ENCODE assay signal across 19 cellular contexts in the genomic region with DNA sequence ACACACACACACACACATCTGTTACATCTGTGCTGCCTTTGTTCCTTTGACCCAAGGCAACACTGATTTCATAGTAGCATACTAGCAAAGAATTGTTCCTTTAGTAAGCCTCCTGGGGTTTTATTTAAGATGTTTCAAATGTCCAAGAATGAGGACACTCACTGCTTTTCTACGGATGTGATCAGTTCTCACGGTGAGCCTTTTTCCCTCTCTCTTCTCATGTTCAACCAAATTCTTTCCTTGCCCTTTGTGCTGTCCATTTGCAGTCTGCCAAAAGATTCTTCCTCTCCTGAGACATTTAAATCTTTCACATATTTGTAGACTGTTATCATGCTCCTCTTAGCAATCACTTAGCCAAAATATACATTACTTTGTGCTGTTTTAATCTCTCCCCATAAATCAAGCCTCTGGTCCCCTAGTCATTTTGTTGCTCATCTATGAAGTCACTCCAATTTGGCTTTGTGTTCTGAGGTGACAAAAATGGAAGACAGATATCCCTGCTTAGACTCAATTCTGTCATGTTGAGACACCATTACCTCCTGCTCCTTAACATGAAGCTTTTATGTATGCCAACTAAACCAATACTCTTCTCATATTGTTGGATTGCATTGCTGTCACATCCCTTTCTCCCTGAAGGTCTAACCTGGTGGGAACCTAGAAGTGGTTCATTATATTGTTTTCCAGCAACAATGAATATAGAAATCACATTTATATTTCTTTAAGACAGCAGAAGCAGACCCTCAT.
DNase-seq lines count a peak whose midpoint lies in the region; ATAC-seq and TF ChIP-seq lines count a peak whose summit lies in the region.
"Had no signal": no experiment of that assay in that cellular context is flagged by ENCODE, and none has a peak within 500 bp of the region (broad histone marks: within the 10 kb centered on the region; RNA-seq: fewer than 3 reads in every experiment).

No MANE protein-coding gene starts in this region.

- H3K27ac Mint-ChIP-seq in HFFc6 (peak overlapping the region; percentile 80; the same call in 1 of the 2 replicates), chondrocyte (ENCODE audit: unreplicated experiment) (peak overlapping the region; percentile 89), mesothelial cell of epicardium (peak overlapping the region; percentile 71)
- no peak overlapping the region for H3K27ac Mint-ChIP-seq in activated CD4-positive, alpha-beta memory T cell treated with anti-CD3 and anti-CD28 coated beads, Interleukin-2, amount 10 ng/mL, durations not matched to agents 7 days and 5 days
- H3K27ac Mint-ChIP-seq: activated naive CD4-positive, alpha-beta T cell treated with anti-CD3 and anti-CD28 coated beads, Interleukin-2, amount 50 U/mL, for 24 hours; B cell; T-cell had no signal

- H3K27ac ChIP-seq in AG04450 (ENCODE audit: low read depth, low read length), result no peak overlapping the region
- H3K27ac ChIP-seq: epithelial cell of prostate had no signal

- H3K4me3 Mint-ChIP-seq in HFFc6 (peak overlapping the region; percentile 5; the same call in 1 of the 2 replicates), chondrocyte (ENCODE audit: unreplicated experiment) (no peak overlapping the region), mesothelial cell of epicardium (no peak overlapping the region)
- H3K4me3 Mint-ChIP-seq in activated CD4-positive, alpha-beta memory T cell treated with anti-CD3 and anti-CD28 coated beads, Interleukin-2, amount 10 ng/mL, durations not matched to agents 7 days and 5 days, result no peak overlapping the region
- H3K4me3 Mint-ChIP-seq: activated naive CD4-positive, alpha-beta T cell treated with anti-CD3 and anti-CD28 coated beads, Interleukin-2, amount 50 U/mL, for 24 hours; B cell; T-cell had no signal

- H3K9me3 ChIP-seq in AG04450 (ENCODE audit: control insufficient read depth, insufficient read depth, low read length), result no peaks in the 10 kb centered on the region

- no peaks in the 10 kb centered on the region for H3K36me3 Mint-ChIP-seq in HFFc6 (ENCODE audit: low read depth)
- H3K36me3 Mint-ChIP-seq in chondrocyte (ENCODE audit: low read depth), result peaks cover 2% of the 10 kb centered on the region
- H3K36me3 Mint-ChIP-seq in mesothelial cell of epicardium, result no peaks in the 10 kb centered on the region
- H3K36me3 Mint-ChIP-seq in activated CD4-positive, alpha-beta memory T cell treated with anti-CD3 and anti-CD28 coated beads, Interleukin-2, amount 10 ng/mL, durations not matched to agents 7 days and 5 days (ENCODE audit: low read depth), result no peaks in the 10 kb centered on the region
- H3K36me3 Mint-ChIP-seq: activated naive CD4-positive, alpha-beta T cell treated with anti-CD3 and anti-CD28 coated beads, Interleukin-2, amount 50 U/mL, for 24 hours; T-cell had no signal

- no peak for TF ChIP-seq CTCF in AG04450 (IDR thresholded peaks at IDR 0.05; ENCODE audit: low read depth, low read length)
- no peak for TF ChIP-seq CTCF in HFFc6 (IDR thresholded peaks at IDR 0.05)
- no peak for TF ChIP-seq CTCF in chondrocyte (IDR thresholded peaks at IDR 0.05)
- no peak for TF ChIP-seq CTCF in mesothelial cell of epicardium (IDR thresholded peaks at IDR 0.05; ENCODE audit: unreplicated experiment)

- no peak overlapping the region for H3K4me3 ChIP-seq in AG04450 (ENCODE audit: low read depth, low read length)

- POLR2A ChIA-PET in AG04450 (lab: Yijun Ruan, JAX), result no interaction called here
- POLR2A ChIA-PET in activated CD4-positive, alpha-beta memory T cell treated with anti-CD3 and anti-CD28 coated beads, Interleukin-2, amount 10 ng/mL, durations not matched to agents 7 days and 5 days (lab: Charles Lee), result no interaction called here

- CTCF ChIA-PET in AG04450 (lab: Charles Lee), result interaction anchor here (0.6 kb wide), 1 partner anchor 487 kb away, joined by 3 read pairs; no protein-coding TSS in a partner anchor
- CTCF ChIA-PET in activated CD4-positive, alpha-beta memory T cell treated with anti-CD3 and anti-CD28 coated beads, Interleukin-2, amount 10 ng/mL, durations not matched to agents 7 days and 5 days (lab: Charles Lee), result no interaction called here

- intact Hi-C loops in left colon (cut with DNase I, micrococcal nuclease), result no loop called here

- no peaks in the 10 kb centered on the region for H3K27me3 ChIP-seq in AG04450 (ENCODE audit: control insufficient read depth, insufficient read depth, low read length)

- H3K27me3 Mint-ChIP-seq in HFFc6 (ENCODE audit: insufficient read depth) (no peaks in the 10 kb centered on the region), chondrocyte (ENCODE audit: low read depth) (no peaks in the 10 kb centered on the region), mesothelial cell of epicardium (ENCODE audit: low read depth) (no peaks in the 10 kb centered on the region)
- H3K27me3 Mint-ChIP-seq in activated CD4-positive, alpha-beta memory T cell treated with anti-CD3 and anti-CD28 coated beads, Interleukin-2, amount 10 ng/mL, durations not matched to agents 7 days and 5 days, result no peaks in the 10 kb centered on the region
- H3K27me3 Mint-ChIP-seq: activated naive CD4-positive, alpha-beta T cell treated with anti-CD3 and anti-CD28 coated beads, Interleukin-2, amount 50 U/mL, for 24 hours; B cell; T-cell had no signal

- no peaks in the 10 kb centered on the region; the same call in 1 of the 2 replicates for H3K9me3 Mint-ChIP-seq in HFFc6
- H3K9me3 Mint-ChIP-seq in chondrocyte (ENCODE audit: low read depth), result no peaks in the 10 kb centered on the region
- no peaks in the 10 kb centered on the region for H3K9me3 Mint-ChIP-seq in mesothelial cell of epicardium
- H3K9me3 Mint-ChIP-seq in activated CD4-positive, alpha-beta memory T cell treated with anti-CD3 and anti-CD28 coated beads, Interleukin-2, amount 10 ng/mL, durations not matched to agents 7 days and 5 days, result no peaks in the 10 kb centered on the region
- H3K9me3 Mint-ChIP-seq: activated naive CD4-positive, alpha-beta T cell treated with anti-CD3 and anti-CD28 coated beads, Interleukin-2, amount 50 U/mL, for 24 hours had no signal

- peaks cover 27% of the 10 kb centered on the region; the same call in 1 of the 2 replicates for H3K4me1 Mint-ChIP-seq in HFFc6 (ENCODE audit: low read depth)
- peaks cover 53% of the 10 kb centered on the region for H3K4me1 Mint-ChIP-seq in chondrocyte (ENCODE audit: low read depth)
- peaks cover 28% of the 10 kb centered on the region for H3K4me1 Mint-ChIP-seq in mesothelial cell of epicardium
- no peaks in the 10 kb centered on the region for H3K4me1 Mint-ChIP-seq in activated CD4-positive, alpha-beta memory T cell treated with anti-CD3 and anti-CD28 coated beads, Interleukin-2, amount 10 ng/mL, durations not matched to agents 7 days and 5 days
- H3K4me1 Mint-ChIP-seq: activated naive CD4-positive, alpha-beta T cell treated with anti-CD3 and anti-CD28 coated beads, Interleukin-2, amount 50 U/mL, for 24 hours; B cell; T-cell had no signal

- DNase-seq in AG04450 (ENCODE audit: low read depth, low spot score), result peak; percentile 66
- peak; percentile 85 for DNase-seq in HFFc6
- no peak for DNase-seq in chondrocyte (ENCODE audit: low spot score)
- no peak for DNase-seq in mesothelial cell of epicardium (ENCODE audit: low spot score in 2 of 2, unreplicated experiment in 2 of 2)
- no peak for DNase-seq in activated CD4-positive, alpha-beta memory T cell treated with anti-CD3 and anti-CD28 coated beads, Interleukin-2, amount 10 ng/mL, durations not matched to agents 7 days and 5 days
- DNase-seq in C1 segment of cervical spinal cord (lab: John Stamatoyannopoulos, UW), result no peak
- DNase-seq in left colon, result no peak
- DNase-seq: activated CD8-positive, alpha-beta memory T cell treated with anti-CD3 and anti-CD28 coated beads, Interleukin-2, amount 50 U/mL, for 4 hours; mammary epithelial cell; NCI-H2029 treated with DMSO at 0.1 percent for 48 hours; NCI-H526 treated with DMSO at 0.1 percent for 48 hours; nucleus accumbens; stimulated activated CD4-positive, alpha-beta T cell treated with anti-CD3 and anti-CD28 coated beads, Interleukin-12 subunit alpha, Interleukin-12 subunit beta, amount 100 ng/mL, for 4 hours; T-cell had no signal

- no peak for ATAC-seq in left colon
- ATAC-seq in HG03439 (IDR thresholded peaks at IDR 0.05; ENCODE audit: unreplicated experiment), result no peak
- ATAC-seq: HCT116, T-cell had no signal

Comparison
In these comparisons a context has a peak if more than half of its experiments do, and no peak if none do; other contexts are left out.
1. DNase-seq: peak in AG04450 (single experiment) and HFFc6 (single experiment); none in chondrocyte (single experiment), mesothelial cell of epicardium (0 of 2), activated CD4-positive, alpha-beta memory T cell treated with anti-CD3 and anti-CD28 coated beads, Interleukin-2, amount 10 ng/mL, durations not matched to agents 7 days and 5 days (single experiment), C1 segment of cervical spinal cord (0 of 14) and left colon (0 of 2).